9 cellular contexts compared by ENCODE assay signal in genomic region chr10:108204528-108205313, GRCh38.
DNase-seq lines count a peak whose midpoint lies in the region; ATAC-seq, FAIRE-seq and TF ChIP-seq lines count a peak whose summit lies in the region.
"Had no signal": no experiment of that assay in that cellular context is flagged by ENCODE, and none has a peak within 500 bp of the region (broad histone marks: within the 10 kb centered on the region; RNA-seq: fewer than 3 reads in every experiment).

No MANE protein-coding gene starts in this region.

- in situ Hi-C loops in K562 (cut with MboI) = no loop called here

- H2AFZ ChIP-seq in K562 (ENCODE audit: low read depth, low read length) = no peak overlapping the region
- no peak overlapping the region for H2AFZ ChIP-seq in neural cell (ENCODE audit: low read depth, low read length)

- H4K20me1 ChIP-seq in K562 (replicated peaks; ENCODE audit: control insufficient read depth, insufficient read depth, low read length) (no peaks in the 10 kb centered on the region), neural cell (ENCODE audit: insufficient read depth) (no peaks in the 10 kb centered on the region)

- H3K36me3 ChIP-seq in K562 (ENCODE audit: control insufficient read depth, insufficient read depth, low read length) = no peaks in the 10 kb centered on the region
- H3K36me3 ChIP-seq in neural cell (ENCODE audit: insufficient read depth, low read length) = no peaks in the 10 kb centered on the region

- H3F3A ChIP-seq in neural cell (ENCODE audit: insufficient read depth, low read length, poor library complexity, severe bottlenecking) = no peaks in the 10 kb centered on the region

- H3K4me2 ChIP-seq in K562 (ENCODE audit: insufficient read depth, low read length) (no peak overlapping the region), neural cell (ENCODE audit: low read length) (no peak overlapping the region)

- H3K4me3 ChIP-seq in K562 (no peak overlapping the region), neural cell (ENCODE audit: low read length) (no peak overlapping the region)

- ATAC-seq in GM19463 (IDR thresholded peaks at IDR 0.05; ENCODE audit: unreplicated experiment) (peak; percentile 88), K562 (no peak), HG03469 (IDR thresholded peaks at IDR 0.05; ENCODE audit: unreplicated experiment) (no peak)

- TF ChIP-seq POLR2A in K562 (conservative IDR thresholded peaks at IDR 0.05) = no peak

- POLR2A ChIA-PET in K562 (lab: Yijun Ruan, JAX) = no interaction called here

- intact Hi-C loops in K562 (cut with micrococcal nuclease) = loop anchor here (10.0 kb wide), 1 partner anchor 1580 kb away; no protein-coding TSS in a partner anchor

- 0% methylated on average over 7 of the region's 8 CpGs for WGBS in K562 (ENCODE audit: insufficient coverage, low coverage, missing lambda C conversion rate)

- TF ChIP-seq RAD21 in K562 (CRISPR knock-in tag; conservative IDR thresholded peaks at IDR 0.05 in 1 of 2, IDR thresholded peaks at IDR 0.05 in 1 of 2) (no peak; a peak in 1 of 4 replicates), neural cell (conservative IDR thresholded peaks at IDR 0.05) (peak; percentile 53)

- FAIRE-seq in K562 (lab: Jason Lieb, UNC) = no peak
- FAIRE-seq: frontal cortex had no signal

- TF ChIP-seq EP300 in K562 (IDR thresholded peaks at IDR 0.05; ENCODE audit: low read length) (no peak), neural cell (conservative IDR thresholded peaks at IDR 0.05; ENCODE audit: poor library complexity, severe bottlenecking) (no peak)

- no peaks in the 10 kb centered on the region for H3K9me1 ChIP-seq in K562 (ENCODE audit: control insufficient read depth, insufficient read depth, low read length)

- no peaks in the 10 kb centered on the region for H3K9me3 ChIP-seq in K562 (replicated peaks; ENCODE audit: control insufficient read depth, insufficient read depth, low read depth, low read length)
- no peaks in the 10 kb centered on the region for H3K9me3 ChIP-seq in neural cell (ENCODE audit: low read length)

- no TSS peak for BruUV-seq in K562 (replicated peaks; lab: Mats Ljungman, UMichigan)

- H3K9ac ChIP-seq in K562 (ENCODE audit: insufficient read depth in 1 of 2, low read depth in 2 of 2, low read length in 2 of 2) (no peak overlapping the region), neural cell (ENCODE audit: low read length) (no peak overlapping the region)

- no peaks in the 10 kb centered on the region for H3K9me2 ChIP-seq in neural cell (ENCODE audit: insufficient read depth, low read length)

- CTCF ChIA-PET in K562 (lab: Yijun Ruan, JAX; ENCODE audit: low intra/inter-chr PET ratio) = no interaction called here

- DNase-seq in COLO829 (ENCODE audit: low spot score) = peak; percentile 6
- DNase-seq in K562 (ENCODE audit: extremely low read depth in 1 of 4, low spot score in 3 of 4) = peak; percentile 3 to 20 (median 12)
- DNase-seq in NK-92 (lab: John Stamatoyannopoulos, UW; ENCODE audit: unreplicated experiment) = no peak
- no peak for DNase-seq in activated T-cell treated with anti-CD3 and anti-CD28 coated beads, Interleukin-2, amount 50 U/mL, for 1 hour

- no peaks in the 10 kb centered on the region for H3K4me1 ChIP-seq in K562 (replicated peaks in 1 of 2; ENCODE audit: control insufficient read depth in 2 of 2, insufficient read depth in 2 of 2, low read length in 2 of 2)

- no peak overlapping the region for H3K27ac ChIP-seq in K562 (ENCODE audit: extremely low read depth, low read depth, low read length)
- no peak overlapping the region for H3K27ac ChIP-seq in neural cell (ENCODE audit: low read length)

- no peaks in the 10 kb centered on the region for H3K27me3 ChIP-seq in K562 (ENCODE audit: control insufficient read depth in 2 of 2, insufficient read depth in 2 of 2, low read length in 2 of 2)
- no peaks in the 10 kb centered on the region for H3K27me3 ChIP-seq in neural cell (ENCODE audit: insufficient read depth, low read depth, low read length)

- peak; percentile 49 for TF ChIP-seq CTCF in LNCAP (IDR thresholded peaks at IDR 0.05)
- peak; percentile 25 to 33 (median 32); a peak in 2 of 6 replicates for TF ChIP-seq CTCF in K562 (IDR thresholded peaks at IDR 0.05 in 2 of 3, conservative IDR thresholded peaks at IDR 0.05 in 1 of 3; ENCODE audit: insufficient read depth in 2 of 3, low read depth in 1 of 3, low read length in 3 of 3)
- TF ChIP-seq CTCF in neural cell (IDR thresholded peaks at IDR 0.05; ENCODE audit: poor library complexity, severe bottlenecking) = peak; percentile 53

- no peaks in the 10 kb centered on the region for H3K79me2 ChIP-seq in K562 (ENCODE audit: control insufficient read depth, insufficient read depth, low read length)
- H3K79me2 ChIP-seq in neural cell (replicated peaks; ENCODE audit: insufficient read depth, low read length) = no peaks in the 10 kb centered on the region

TF ChIP-seq in K562, 482 proteins besides CTCF, POLR2A, EP300 and RAD21:
- TF ChIP-seq ZNF24 (IDR thresholded peaks at IDR 0.05) = no peak

TF ChIP-seq in neural cell, 6 proteins besides CTCF, POLR2A, EP300 and RAD21:
- TF ChIP-seq REST (IDR thresholded peaks at IDR 0.05; ENCODE audit: borderline replicate concordance) (no peak), SMC3 (conservative IDR thresholded peaks at IDR 0.05; ENCODE audit: poor library complexity) (peak; percentile 25)

Comparison
In these comparisons a context has a peak if more than half of its experiments do, and no peak if none do; other contexts are left out.
1. DNase-seq: peak in COLO829 (single experiment) and K562 (4 of 4); none in NK-92 (single experiment) and activated T-cell treated with anti-CD3 and anti-CD28 coated beads, Interleukin-2, amount 50 U/mL, for 1 hour (single experiment).
2. Peak in every context shown above with its lines, with median percentiles within 50 percentile points of each other: CTCF ChIP-seq.